Comparison of ENCODE assay signal across 16 cellular contexts in the genomic region with DNA sequence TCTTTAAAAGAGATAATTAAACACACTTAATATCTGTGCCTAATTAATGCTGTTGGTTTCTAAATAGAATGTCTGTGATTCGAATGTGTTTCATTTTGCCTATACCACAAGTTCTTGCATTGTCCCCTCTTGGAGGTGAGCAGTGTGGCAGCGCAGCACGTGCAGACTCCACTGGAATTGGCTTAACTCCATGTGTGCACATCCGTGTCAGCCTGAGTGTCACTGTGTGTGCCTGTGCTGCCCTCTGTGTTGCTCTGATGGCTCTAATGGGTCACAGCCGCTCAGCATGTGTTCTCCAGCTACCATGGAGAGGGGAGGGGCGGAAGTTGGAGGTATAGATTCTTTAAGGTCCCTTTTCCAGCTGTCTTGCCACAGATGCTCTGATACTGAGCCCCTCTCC.
DNase-seq lines count a peak whose midpoint lies in the region; ATAC-seq and TF ChIP-seq lines count a peak whose summit lies in the region.
"Had no signal": no experiment of that assay in that cellular context is flagged by ENCODE, and none has a peak within 500 bp of the region (broad histone marks: within the 10 kb centered on the region; RNA-seq: fewer than 3 reads in every experiment).

No MANE protein-coding gene starts in this region.

- no TSS peak for BruUV-seq in Calu3 (replicated peaks; lab: Mats Ljungman, UMichigan)

- H3K4me1 Mint-ChIP-seq in activated naive CD4-positive, alpha-beta T cell treated with anti-CD3 and anti-CD28 coated beads, Interleukin-2, amount 10 ng/mL, durations not matched to agents 7 days and 5 days = peaks cover 44% of the 10 kb centered on the region
- H3K4me1 Mint-ChIP-seq in Calu3 (ENCODE audit: low read depth, unreplicated experiment) = no peaks in the 10 kb centered on the region
- H3K4me1 Mint-ChIP-seq: CD14-positive monocyte had no signal

- peak overlapping the region; percentile 71 for H3K27ac Mint-ChIP-seq in activated naive CD4-positive, alpha-beta T cell treated with anti-CD3 and anti-CD28 coated beads, Interleukin-2, amount 10 ng/mL, durations not matched to agents 7 days and 5 days
- no peak overlapping the region for H3K27ac Mint-ChIP-seq in activated naive CD4-positive, alpha-beta T cell treated with anti-CD3 and anti-CD28 coated beads, Interleukin-2, amount 50 U/mL, for 72 hours
- no peak overlapping the region for H3K27ac Mint-ChIP-seq in Calu3 (ENCODE audit: unreplicated experiment)

- no peaks in the 10 kb centered on the region for H3K27me3 Mint-ChIP-seq in activated naive CD4-positive, alpha-beta T cell treated with anti-CD3 and anti-CD28 coated beads, Interleukin-2, amount 10 ng/mL, durations not matched to agents 7 days and 5 days
- H3K27me3 Mint-ChIP-seq in Calu3 (ENCODE audit: unreplicated experiment) = no peaks in the 10 kb centered on the region

- intact Hi-C loops in Calu3 (cut with micrococcal nuclease; ENCODE audit: unreplicated experiment) = no loop called here

- peaks cover 12% of the 10 kb centered on the region for H3K36me3 Mint-ChIP-seq in activated naive CD4-positive, alpha-beta T cell treated with anti-CD3 and anti-CD28 coated beads, Interleukin-2, amount 10 ng/mL, durations not matched to agents 7 days and 5 days
- peaks cover 0 to 5% of the 10 kb centered on the region in 2 donors for H3K36me3 Mint-ChIP-seq in activated naive CD4-positive, alpha-beta T cell treated with anti-CD3 and anti-CD28 coated beads, Interleukin-2, amount 50 U/mL, for 72 hours
- no peaks in the 10 kb centered on the region for H3K36me3 Mint-ChIP-seq in Calu3 (ENCODE audit: insufficient read depth, unreplicated experiment)

- H3K9me3 Mint-ChIP-seq in activated naive CD4-positive, alpha-beta T cell treated with anti-CD3 and anti-CD28 coated beads, Interleukin-2, amount 10 ng/mL, durations not matched to agents 7 days and 5 days = peaks cover 2% of the 10 kb centered on the region
- no peaks in the 10 kb centered on the region for H3K9me3 Mint-ChIP-seq in activated naive CD4-positive, alpha-beta T cell treated with anti-CD3 and anti-CD28 coated beads, Interleukin-2, amount 50 U/mL, for 72 hours
- no peaks in the 10 kb centered on the region for H3K9me3 Mint-ChIP-seq in Calu3 (ENCODE audit: low read depth, unreplicated experiment)
- H3K9me3 Mint-ChIP-seq: CD14-positive monocyte had no signal

- no peak overlapping the region for H3K4me3 Mint-ChIP-seq in activated naive CD4-positive, alpha-beta T cell treated with anti-CD3 and anti-CD28 coated beads, Interleukin-2, amount 10 ng/mL, durations not matched to agents 7 days and 5 days
- no peak overlapping the region for H3K4me3 Mint-ChIP-seq in Calu3 (ENCODE audit: low read depth, unreplicated experiment)
- H3K4me3 Mint-ChIP-seq: CD14-positive monocyte had no signal

- peak overlapping the region; percentile 67 for H3K27ac ChIP-seq in cingulate gyrus (ENCODE audit: low read depth, low read length)
- H3K27ac ChIP-seq: RWPE1 had no signal

- ATAC-seq in activated naive CD4-positive, alpha-beta T cell treated with anti-CD3 and anti-CD28 coated beads, Interleukin-2, amount 50 U/mL, for 72 hours = no peak
- ATAC-seq: PC-3 had no signal

- DNase-seq in activated naive CD4-positive, alpha-beta T cell treated with anti-CD3 and anti-CD28 coated beads, Interleukin-2, amount 10 ng/mL, durations not matched to agents 7 days and 5 days = no peak
- DNase-seq in activated naive CD4-positive, alpha-beta T cell treated with anti-CD3 and anti-CD28 coated beads, Interleukin-2, amount 50 U/mL, for 72 hours (ENCODE audit: low spot score in 2 of 2) = no peak
- DNase-seq in nucleus accumbens (lab: John Stamatoyannopoulos, UW) (peak in 32 of 56 donors; percentile 23 to 81 (median 40)), Calu3 (no peak), NCI-H2196 (lab: John Stamatoyannopoulos, UW; ENCODE audit: unreplicated experiment) (no peak), NOMO-1 (lab: John Stamatoyannopoulos, UW; ENCODE audit: unreplicated experiment in 2 of 2) (no peak)
- DNase-seq: Caco-2, DMS53, GOT3, NCI-H187, NCI-H345, NCI-H69, PC-3 had no signal

- no peak for TF ChIP-seq CTCF in Calu3 (IDR thresholded peaks at IDR 0.05; ENCODE audit: unreplicated experiment)

- CTCF ChIA-PET in activated naive CD4-positive, alpha-beta T cell treated with anti-CD3 and anti-CD28 coated beads, Interleukin-2, amount 10 ng/mL, durations not matched to agents 7 days and 5 days (lab: Charles Lee) = interaction anchor here (0.7 to 1.5 kb wide), 3 partner anchors 13 to 48 kb away, joined by 3 to 4 read pairs (median 3); no protein-coding TSS in a partner anchor
- CTCF ChIA-PET in Calu3 (lab: Charles Lee) = no interaction called here

Comparison
In these comparisons a context has a peak if more than half of its experiments do, and no peak if none do; other contexts are left out.
1. DNase-seq: peak in nucleus accumbens (32 of 56); none in activated naive CD4-positive, alpha-beta T cell treated with anti-CD3 and anti-CD28 coated beads, Interleukin-2, amount 10 ng/mL, durations not matched to agents 7 days and 5 days (single experiment), activated naive CD4-positive, alpha-beta T cell treated with anti-CD3 and anti-CD28 coated beads, Interleukin-2, amount 50 U/mL, for 72 hours (0 of 2), Calu3 (single experiment), NCI-H2196 (single experiment) and NOMO-1 (0 of 2).